ENCODE assay signal across 36 cellular contexts in genomic region chr16:79294568-79294967, GRCh38.
"Had no signal": no experiment of that assay in that cellular context is flagged by ENCODE, and none has a peak within 500 bp of the region (broad histone marks: within the 10 kb centered on the region; RNA-seq: fewer than 3 reads in every experiment).

No MANE protein-coding gene starts in this region.

- H3K27ac ChIP-seq: ascending aorta, brain microvascular endothelial cell, heart left ventricle, neutrophil, prostate gland, sigmoid colon, thyroid gland, upper lobe of right lung, WERI-Rb-1 had no signal

- H3K36me3 Mint-ChIP-seq: activated naive CD4-positive, alpha-beta T cell treated with anti-CD3 and anti-CD28 coated beads, Interleukin-2, amount 10 ng/mL, durations not matched to agents 7 days and 5 days; naive B cell; stimulated activated memory B cell treated with anti-CD40 and anti-IgM and Interleukin-4, amounts not matched to agents 10 μg/mL and 1 μg/mL and 100 μg/mL, for 72 hours had no signal

- H3K9me3 ChIP-seq: ascending aorta, heart left ventricle, neutrophil, prostate gland, sigmoid colon, thyroid gland, upper lobe of right lung had no signal

- FAIRE-seq: endothelial cell of umbilical vein had no signal

- ATAC-seq: activated CD4-positive, CD25-positive, alpha-beta regulatory T cell treated with anti-CD3 and anti-CD28 coated beads, Interleukin-2, amount 50 U/mL, for 24 hours; effector memory CD8-positive, alpha-beta T cell; heart left ventricle; left ventricle myocardium superior; stimulated activated memory B cell treated with anti-CD40 and anti-IgM and Interleukin-4, amounts not matched to agents 10 μg/mL and 1 μg/mL and 100 μg/mL, for 72 hours; stimulated activated naive CD8-positive, alpha-beta T cell treated with anti-CD3 and anti-CD28 coated beads, Interleukin-15, amount 100 ng/mL, for 72 hours; upper lobe of right lung had no signal

- H3K4me3 Mint-ChIP-seq: activated naive CD4-positive, alpha-beta T cell treated with anti-CD3 and anti-CD28 coated beads, Interleukin-2, amount 10 ng/mL, durations not matched to agents 7 days and 5 days; activated naive CD8-positive, alpha-beta T cell treated with anti-CD3 and anti-CD28 coated beads, Interleukin-2, amount 10 ng/mL, durations not matched to agents 7 days and 5 days; activated T-cell treated with anti-CD3 and anti-CD28 coated beads, Interleukin-2, amount 50 U/mL, for 24 hours; effector memory CD8-positive, alpha-beta T cell; naive B cell; nephron progenitor cell; stimulated activated memory B cell treated with anti-CD40 and anti-IgM and Interleukin-4, amounts not matched to agents 10 μg/mL and 1 μg/mL and 100 μg/mL, for 72 hours; stimulated activated naive CD8-positive, alpha-beta T cell treated with anti-CD3 and anti-CD28 coated beads, Interleukin-15, amount 100 ng/mL, for 72 hours; T-helper 1 cell treated with Interleukin-12 subunit alpha and Interleukin-12 subunit beta and Interleukin-4 antibody, amounts not matched to agents 30 μg/mL and 1 μg/mL, for 36 hours had no signal

- H3K9me3 Mint-ChIP-seq: activated naive CD4-positive, alpha-beta T cell treated with anti-CD3 and anti-CD28 coated beads, Interleukin-2, amount 10 ng/mL, durations not matched to agents 7 days and 5 days; activated T-cell treated with anti-CD3 and anti-CD28 coated beads, Interleukin-2, amount 50 U/mL, for 24 hours; nephron progenitor cell; stimulated activated memory B cell treated with anti-CD40 and anti-IgM and Interleukin-4, amounts not matched to agents 10 μg/mL and 1 μg/mL and 100 μg/mL, for 72 hours; stimulated activated naive CD8-positive, alpha-beta T cell treated with anti-CD3 and anti-CD28 coated beads, Interleukin-15, amount 100 ng/mL, for 72 hours; T-helper 1 cell treated with Interleukin-12 subunit alpha and Interleukin-12 subunit beta and Interleukin-4 antibody, amounts not matched to agents 30 μg/mL and 1 μg/mL, for 36 hours had no signal

- DNase-seq: activated CD4-positive, alpha-beta T cell treated with anti-CD3 and anti-CD28 coated beads for 48 hours; activated CD4-positive, alpha-beta T cell treated with anti-CD3 and anti-CD28 coated beads, Interleukin-2, amount 50 U/mL, for 48 hours; activated CD8-positive, alpha-beta memory T cell treated with anti-CD3 and anti-CD28 coated beads for 24 hours; activated gamma-delta T cell; activated naive CD4-positive, alpha-beta T cell treated with anti-CD3 and anti-CD28 coated beads, Interleukin-2, amount 10 ng/mL, durations not matched to agents 7 days and 5 days; activated naive CD8-positive, alpha-beta T cell treated with anti-CD3 and anti-CD28 coated beads, Interleukin-2, amount 10 ng/mL, durations not matched to agents 7 days and 5 days; activated T-cell treated with anti-CD3 and anti-CD28 coated beads, Interleukin-2, amount 50 U/mL, for 24 hours; brain microvascular endothelial cell; cortex of kidney; effector memory CD8-positive, alpha-beta T cell; foreskin fibroblast; heart left ventricle; kidney glomerular epithelial cell; left ventricle myocardium superior; mammary epithelial cell; naive B cell; nephron progenitor cell; retina; sigmoid colon; stimulated activated CD4-positive, alpha-beta T cell treated with anti-CD3 and anti-CD28 coated beads, Interleukin-1b, Interleukin-23, amount 100 ng/mL, for 48 hours; stimulated activated CD4-positive, alpha-beta T cell treated with anti-CD3 and anti-CD28 coated beads, Interleukin-4, amount 100 ng/mL, for 4 hours; stimulated activated CD8-positive, alpha-beta memory T cell treated with anti-CD3 and anti-CD28 coated beads, Interleukin-4, amount 100 ng/mL, for 48 hours; stimulated activated naive CD8-positive, alpha-beta T cell treated with anti-CD3 and anti-CD28 coated beads, Interleukin-15, amount 100 ng/mL, for 72 hours; substantia nigra; T-helper 9 cell; thyroid gland; upper lobe of right lung; WERI-Rb-1 had no signal

- H3K4me2 ChIP-seq: smooth muscle cell had no signal

- H3K27ac Mint-ChIP-seq: activated naive CD4-positive, alpha-beta T cell treated with anti-CD3 and anti-CD28 coated beads, Interleukin-2, amount 10 ng/mL, durations not matched to agents 7 days and 5 days; activated naive CD8-positive, alpha-beta T cell treated with anti-CD3 and anti-CD28 coated beads, Interleukin-2, amount 10 ng/mL, durations not matched to agents 7 days and 5 days; activated T-cell treated with anti-CD3 and anti-CD28 coated beads, Interleukin-2, amount 50 U/mL, for 24 hours; effector memory CD8-positive, alpha-beta T cell; naive B cell; nephron progenitor cell; stimulated activated memory B cell treated with anti-CD40 and anti-IgM and Interleukin-4, amounts not matched to agents 10 μg/mL and 1 μg/mL and 100 μg/mL, for 72 hours; stimulated activated naive CD8-positive, alpha-beta T cell treated with anti-CD3 and anti-CD28 coated beads, Interleukin-15, amount 100 ng/mL, for 72 hours; T-helper 1 cell treated with Interleukin-12 subunit alpha and Interleukin-12 subunit beta and Interleukin-4 antibody, amounts not matched to agents 30 μg/mL and 1 μg/mL, for 36 hours had no signal

- H3K4me3 ChIP-seq: ascending aorta, heart left ventricle, prostate gland, sigmoid colon, smooth muscle cell, thyroid gland, upper lobe of right lung had no signal

- H3K27me3 Mint-ChIP-seq: effector memory CD8-positive, alpha-beta T cell had no signal

- H3K27me3 ChIP-seq: ascending aorta, brain microvascular endothelial cell, neutrophil, sigmoid colon, thyroid gland, upper lobe of right lung had no signal

- H3K4me1 Mint-ChIP-seq: naive B cell; stimulated activated memory B cell treated with anti-CD40 and anti-IgM and Interleukin-4, amounts not matched to agents 10 μg/mL and 1 μg/mL and 100 μg/mL, for 72 hours had no signal

- H3K36me3 ChIP-seq: ascending aorta, brain microvascular endothelial cell, heart left ventricle, neutrophil, prostate gland, sigmoid colon, thyroid gland, upper lobe of right lung, WERI-Rb-1 had no signal

- H3K4me1 ChIP-seq: ascending aorta, prostate gland, sigmoid colon, upper lobe of right lung had no signal
